In the genomic region with DNA sequence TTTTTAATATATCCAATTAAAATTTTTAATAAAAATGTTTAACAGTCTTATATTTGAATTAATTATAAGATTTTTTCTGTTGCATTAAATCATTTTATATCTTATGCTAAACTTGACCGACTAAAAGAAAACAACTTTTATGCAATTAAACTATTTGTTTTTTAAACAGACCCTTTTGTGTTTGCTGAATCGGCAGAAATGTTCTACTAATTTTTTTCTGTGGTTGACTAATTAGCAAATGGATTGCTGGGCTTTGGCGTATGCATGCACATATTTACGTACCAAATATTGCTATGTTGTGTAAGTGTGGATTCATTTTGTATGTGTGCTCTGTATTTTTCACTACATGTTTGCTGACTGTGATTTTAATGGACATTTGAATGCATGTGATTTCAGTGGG, we compare ENCODE assay signal across 18 cellular contexts.
"Had no signal": no experiment of that assay in that cellular context is flagged by ENCODE, and none has a peak within 500 bp of the region (broad histone marks: within the 10 kb centered on the region; RNA-seq: fewer than 3 reads in every experiment).

No MANE protein-coding gene starts in this region.

- H3K4me1 ChIP-seq: suprapubic skin, thyroid gland had no signal

- DNase-seq: cortex of kidney; dorsolateral prefrontal cortex; effector CD8-positive, alpha-beta T cell; gastrocnemius medialis; heart right ventricle; hypothalamus; natural killer cell; ovary; stimulated activated CD4-positive, alpha-beta T cell treated with anti-CD3 and anti-CD28 coated beads, Interleukin-4, amount 100 ng/mL, for 1 hour; stimulated activated CD8-positive, alpha-beta memory T cell treated with anti-CD3 and anti-CD28 coated beads, Interleukin-4, amount 100 ng/mL, for 48 hours; stimulated activated naive CD8-positive, alpha-beta T cell treated with anti-CD3 and anti-CD28 coated beads, Interleukin-15, Interleukin-2, amounts not matched to agents 100 U/mL and 50 U/mL, for 24 hours; thyroid gland had no signal

- H3K9me3 ChIP-seq: gastrocnemius medialis, heart right ventricle, ovary, right atrium auricular region, suprapubic skin, thyroid gland had no signal

- H3K27ac ChIP-seq: heart right ventricle, ovary, right atrium auricular region, suprapubic skin, thyroid gland had no signal

- ATAC-seq: esophagus mucosa; gastrocnemius medialis; left lobe of liver; natural killer cell; stimulated activated effector memory CD8-positive, alpha-beta T cell treated with anti-CD3 and anti-CD28 coated beads, Interleukin-12 subunit alpha, Interleukin-12 subunit beta, amount 100 ng/mL, for 72 hours; stimulated activated naive CD8-positive, alpha-beta T cell treated with anti-CD3 and anti-CD28 coated beads, Interleukin-15, Interleukin-2, amounts not matched to agents 100 U/mL and 50 U/mL, for 24 hours had no signal

- FAIRE-seq: urothelium cell line had no signal

- H3K4me3 ChIP-seq: dorsolateral prefrontal cortex, gastrocnemius medialis, heart right ventricle, ovary, right atrium auricular region, suprapubic skin, thyroid gland had no signal

- H3K36me3 ChIP-seq: gastrocnemius medialis, heart right ventricle, ovary, right atrium auricular region, suprapubic skin, thyroid gland had no signal

- H3K27me3 ChIP-seq: dorsolateral prefrontal cortex, gastrocnemius medialis, heart right ventricle, ovary, right atrium auricular region, suprapubic skin, thyroid gland had no signal
